ENCODE assay signal across 8 cellular contexts in genomic region chr5:112419596-112420110, GRCh38. TPM values are rescaled to one million over a fixed set of nuclear protein-coding genes. Genes with fewer than 3 reads are reported as not detected.
DNase-seq lines count a peak whose midpoint lies in the region; TF ChIP-seq lines count a peak whose summit lies in the region.

No MANE protein-coding gene starts in this region.

- H3K27ac Mint-ChIP-seq in activated naive CD4-positive, alpha-beta T cell treated with anti-CD3 and anti-CD28 coated beads, Interleukin-2, amount 50 U/mL, for 24 hours = no peak overlapping the region

- H3K36me3 Mint-ChIP-seq in activated naive CD4-positive, alpha-beta T cell treated with anti-CD3 and anti-CD28 coated beads, Interleukin-2, amount 50 U/mL, for 24 hours = no peaks in the 10 kb centered on the region

- H3K36me3 ChIP-seq in Loucy (ENCODE audit: insufficient read depth, low read length) (no peaks in the 10 kb centered on the region), adrenal gland (replicated peaks in 1 of 2) (no peaks in the 10 kb centered on the region), hepatocyte (replicated peaks; ENCODE audit: insufficient read depth, low read depth) (no peaks in the 10 kb centered on the region)

- H3K4me2 ChIP-seq in Loucy (ENCODE audit: low read depth, low read length, poor library complexity, severe bottlenecking) = peak overlapping the region; percentile 72
- peak overlapping the region; percentile 85 for H3K4me2 ChIP-seq in hepatocyte

- DNase-seq in activated naive CD4-positive, alpha-beta T cell (lab: John Stamatoyannopoulos, UW) = no peak
- peak; percentile 39 for DNase-seq in HEK293T (ENCODE audit: extremely low spot score)
- DNase-seq in adrenal gland = peak in 6 of 7 donors; percentile 68 to 78 (median 72)
- DNase-seq in hepatocyte (ENCODE audit: low spot score) = peak; percentile 76
- peak; percentile 93 for DNase-seq in retina
- no peak for DNase-seq in stimulated activated CD4-positive, alpha-beta T cell treated with anti-CD3 and anti-CD28 coated beads, Interleukin-12 subunit alpha, Interleukin-12 subunit beta, amount 100 ng/mL, for 4 hours

- 0 to 2% (median 0%) methylated on average over 11 to 57 of the region's 57 CpGs for WGBS in adrenal gland, 4 donors
- 0% methylated on average over 47 of the region's 57 CpGs for WGBS in hepatocyte (ENCODE audit: low lambda C conversion rate, missing lambda C conversion rate)

- H3K9ac ChIP-seq in Loucy (ENCODE audit: low read depth, low read length, poor library complexity, severe bottlenecking) = peak overlapping the region; percentile 56

- H4K20me1 ChIP-seq in Loucy (ENCODE audit: insufficient read depth, low read length, poor library complexity, severe bottlenecking) = no peaks in the 10 kb centered on the region
- no peaks in the 10 kb centered on the region for H4K20me1 ChIP-seq in hepatocyte (ENCODE audit: insufficient read depth, poor library complexity, severe bottlenecking)

- H3K4me3 Mint-ChIP-seq in activated naive CD4-positive, alpha-beta T cell treated with anti-CD3 and anti-CD28 coated beads, Interleukin-2, amount 50 U/mL, for 24 hours = peak overlapping the region; percentile 33

- peaks cover 9% of the 10 kb centered on the region for H3K4me1 Mint-ChIP-seq in activated naive CD4-positive, alpha-beta T cell treated with anti-CD3 and anti-CD28 coated beads, Interleukin-2, amount 50 U/mL, for 24 hours

- CTCF ChIA-PET in HEK293T (lab: Yijun Ruan, JAX) = interaction anchor here (0.6 to 2.5 kb wide), 11 partner anchors 10 to 259 kb away, joined by 3 to 23 read pairs (median 6); no protein-coding TSS in a partner anchor

- no peak for TF ChIP-seq CTCF in Loucy (conservative IDR thresholded peaks at IDR 0.05; ENCODE audit: low read length)
- TF ChIP-seq CTCF in adrenal gland (IDR thresholded peaks at IDR 0.05) = no peak
- TF ChIP-seq CTCF in hepatocyte (IDR thresholded peaks at IDR 0.05; ENCODE audit: poor library complexity) = no peak

- no peaks in the 10 kb centered on the region for H3F3A ChIP-seq in Loucy (ENCODE audit: low read depth)

- peak in 1 of 2 donors; percentile 37 for TF ChIP-seq POLR2A in adrenal gland (IDR thresholded peaks at IDR 0.05)

- H3K4me1 ChIP-seq in Loucy (ENCODE audit: insufficient read depth, low read length, poor library complexity, severe bottlenecking) = no peaks in the 10 kb centered on the region
- H3K4me1 ChIP-seq in adrenal gland (replicated peaks in 1 of 2) = peaks cover 0 to 7% of the 10 kb centered on the region in 2 donors
- H3K4me1 ChIP-seq in hepatocyte (ENCODE audit: insufficient read depth) = no peaks in the 10 kb centered on the region

- H3K9me3 ChIP-seq in Loucy (ENCODE audit: insufficient read depth, low read depth, low read length) = no peaks in the 10 kb centered on the region
- H3K9me3 ChIP-seq in adrenal gland (replicated peaks in 1 of 3) = no peaks in the 10 kb centered on the region
- no peaks in the 10 kb centered on the region for H3K9me3 ChIP-seq in hepatocyte (ENCODE audit: low read depth)

- no peaks in the 10 kb centered on the region for H3K9me3 Mint-ChIP-seq in activated naive CD4-positive, alpha-beta T cell treated with anti-CD3 and anti-CD28 coated beads, Interleukin-2, amount 50 U/mL, for 24 hours

- peaks cover 38% of the 10 kb centered on the region for H3K27me3 Mint-ChIP-seq in activated naive CD4-positive, alpha-beta T cell treated with anti-CD3 and anti-CD28 coated beads, Interleukin-2, amount 50 U/mL, for 24 hours

- H3K79me2 ChIP-seq in Loucy (ENCODE audit: insufficient read depth, low read length) = no peaks in the 10 kb centered on the region
- peaks cover 15% of the 10 kb centered on the region for H3K79me2 ChIP-seq in hepatocyte

- intact Hi-C loops in adrenal gland (cut with DNase I) = loop anchor here (1.0 to 10.0 kb wide), 3 partner anchors 209 to 247 kb away; no protein-coding TSS in a partner anchor

- H3K4me3 ChIP-seq in Loucy (ENCODE audit: low read length, poor library complexity, severe bottlenecking) (peak overlapping the region; percentile 78), adrenal gland (peak overlapping the region; percentile 46 to 80 (median 75)), hepatocyte (peak overlapping the region; percentile 95)

- H3K9me2 ChIP-seq in Loucy (replicated peaks; ENCODE audit: low read depth, low read length) (no peaks in the 10 kb centered on the region), hepatocyte (replicated peaks; ENCODE audit: insufficient read depth) (no peaks in the 10 kb centered on the region)

- H3K27ac ChIP-seq in adrenal gland (peak overlapping the region; percentile 11 to 85 (median 73)), hepatocyte (peak overlapping the region; percentile 70)

- peak overlapping the region; percentile 90 for H2AFZ ChIP-seq in Loucy (ENCODE audit: low read length)
- H2AFZ ChIP-seq in hepatocyte = peak overlapping the region; percentile 94

- POLR2A ChIA-PET in HEK293T (lab: Yijun Ruan, JAX) = interaction anchor here (1.1 to 3.9 kb wide), 4 partner anchors 16 to 259 kb away, joined by 3 to 24 read pairs (median 3); no protein-coding TSS in a partner anchor

- H3K27me3 ChIP-seq in Loucy (ENCODE audit: insufficient read depth, low read length, poor library complexity, severe bottlenecking) = no peaks in the 10 kb centered on the region
- H3K27me3 ChIP-seq in adrenal gland = no peaks in the 10 kb centered on the region
- no peaks in the 10 kb centered on the region for H3K27me3 ChIP-seq in hepatocyte

TF ChIP-seq in HEK293T, 16 proteins besides CTCF, POLR2A, EP300 and RAD21:
- no peak for TF ChIP-seq ZNF384 (IDR thresholded peaks at IDR 0.05)
- no peak for TF ChIP-seq PKNOX1 (IDR thresholded peaks at IDR 0.05)
- TF ChIP-seq FOXA1 (IDR thresholded peaks at IDR 0.05) = no peak
- TF ChIP-seq FOXM1 (IDR thresholded peaks at IDR 0.05; ENCODE audit: borderline replicate concordance) = no peak
- no peak for TF ChIP-seq SP1 (IDR thresholded peaks at IDR 0.05)
- no peak for TF ChIP-seq NFRKB (IDR thresholded peaks at IDR 0.05)
- no peak; the same call in 1 of the 2 replicates for TF ChIP-seq L3MBTL2 (conservative IDR thresholded peaks at IDR 0.05)
- TF ChIP-seq BHLHE40 (IDR thresholded peaks at IDR 0.05; ENCODE audit: borderline replicate concordance) = no peak

RNA-seq across cellular contexts. Expression of gene EPB41L4A, which starts 0.6 kb away (rescaled TPM):
- total RNA-seq in adrenal gland = 10 to 100 TPM in 4 of 8 donors, 1 to 10 TPM in 4; 7.4 to 26.3 (median 10.4) TPM
- polyA plus RNA-seq in adrenal gland = 1 to 10 TPM; 4.2 to 7.6 (median 4.7) TPM
- 11.4 and 12.9 TPM in 2 replicates for total RNA-seq in hepatocyte
- 9.5 and 10.2 TPM in 2 replicates for polyA plus RNA-seq in hepatocyte

Comparison
In these comparisons a context has a peak if more than half of its experiments do, and no peak if none do; other contexts are left out.
1. DNase-seq: peak in HEK293T (single experiment), adrenal gland (6 of 7), hepatocyte (single experiment) and retina (single experiment); none in activated naive CD4-positive, alpha-beta T cell (0 of 4) and stimulated activated CD4-positive, alpha-beta T cell treated with anti-CD3 and anti-CD28 coated beads, Interleukin-12 subunit alpha, Interleukin-12 subunit beta, amount 100 ng/mL, for 4 hours (single experiment).
2. Peak in every context shown above with its lines, with median percentiles within 50 percentile points of each other: H3K4me3 ChIP-seq.